In the genomic region with DNA sequence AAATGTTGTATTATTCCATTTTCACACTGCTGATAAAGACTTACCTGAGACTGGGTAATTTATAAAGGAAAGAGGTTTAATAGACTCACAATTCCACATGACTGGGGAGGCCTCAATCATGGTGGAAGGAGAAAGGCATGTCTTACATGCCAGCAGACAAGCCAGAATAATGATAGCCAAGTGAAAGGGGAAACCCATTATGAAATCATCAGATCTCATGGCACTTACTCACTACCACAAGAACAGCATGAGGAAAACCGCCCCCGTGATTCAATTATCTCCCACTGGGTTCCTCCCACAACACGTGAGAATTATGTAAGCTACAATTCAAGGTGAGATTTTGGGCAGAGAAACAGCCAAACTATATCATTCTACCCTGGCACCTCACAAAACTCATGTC, we compare ENCODE assay signal across 18 cellular contexts.
DNase-seq lines count a peak whose midpoint lies in the region; ATAC-seq, FAIRE-seq and TF ChIP-seq lines count a peak whose summit lies in the region.
"Had no signal": no experiment of that assay in that cellular context is flagged by ENCODE, and none has a peak within 500 bp of the region (broad histone marks: within the 10 kb centered on the region; RNA-seq: fewer than 3 reads in every experiment).

No MANE protein-coding gene starts in this region.

- H3K4me1 Mint-ChIP-seq in activated CD4-positive, alpha-beta memory T cell treated with anti-CD3 and anti-CD28 coated beads for 36 hours (ENCODE audit: low read depth), result no peaks in the 10 kb centered on the region
- H3K4me1 Mint-ChIP-seq: B cell had no signal

- H3K36me3 ChIP-seq in GM12878 (ENCODE audit: control insufficient read depth in 2 of 2, insufficient read depth in 2 of 2, low read length in 1 of 2), result no peaks in the 10 kb centered on the region
- H3K36me3 ChIP-seq: adrenal gland, left lung had no signal

- H4K20me1 ChIP-seq in GM12878 (ENCODE audit: control insufficient read depth, insufficient read depth), result no peaks in the 10 kb centered on the region

- H3K36me3 Mint-ChIP-seq in activated CD4-positive, alpha-beta memory T cell treated with anti-CD3 and anti-CD28 coated beads for 36 hours, result no peaks in the 10 kb centered on the region

- RAD21 ChIA-PET in GM12878 (lab: Charles Lee; ENCODE audit: unreplicated experiment), result no interaction called here

- H3K4me1 ChIP-seq in GM12878 (ENCODE audit: control insufficient read depth, insufficient read depth, low read length), result no peaks in the 10 kb centered on the region
- H3K4me1 ChIP-seq: adrenal gland, left lung had no signal

- POLR2A ChIA-PET in GM12878 (lab: Charles Lee), result no interaction called here
- POLR2A ChIA-PET in activated CD4-positive, alpha-beta memory T cell treated with anti-CD3 and anti-CD28 coated beads for 36 hours (lab: Charles Lee), result no interaction called here

- no peak for TF ChIP-seq CTCF in AG09309 (IDR thresholded peaks at IDR 0.05; ENCODE audit: control insufficient read depth, insufficient read depth, low read depth, low read length, missing control alignments)
- TF ChIP-seq CTCF in GM12878 (IDR thresholded peaks at IDR 0.05 in 2 of 3, conservative IDR thresholded peaks at IDR 0.05 in 1 of 3; ENCODE audit: control insufficient read depth in 2 of 3, extremely low read depth in 1 of 3, insufficient read depth in 1 of 3, low read depth in 3 of 3, low read length in 3 of 3), result no peak

- H3K4me2 ChIP-seq in GM12878 (ENCODE audit: control insufficient read depth, insufficient read depth), result no peak overlapping the region

- H3K79me2 ChIP-seq in GM12878 (ENCODE audit: control insufficient read depth, insufficient read depth, low read length), result no peaks in the 10 kb centered on the region

- no peak for TF ChIP-seq EP300 in GM12878 (IDR thresholded peaks at IDR 0.05; ENCODE audit: borderline replicate concordance in 1 of 2, control insufficient read depth in 1 of 2, low read depth in 2 of 2, low read length in 2 of 2)

- CTCF ChIA-PET in GM12878 (lab: Yijun Ruan, JAX), result interaction anchor here (0.6 kb wide), 1 partner anchor 8 kb away, joined by 3 read pairs; no protein-coding TSS in a partner anchor
- CTCF ChIA-PET in activated CD4-positive, alpha-beta memory T cell treated with anti-CD3 and anti-CD28 coated beads for 36 hours (lab: Charles Lee), result no interaction called here

- WGBS in GM12878 (ENCODE audit: insufficient coverage, insufficient replicate concordance, low lambda C conversion rate, missing lambda C conversion rate), result 22% methylated on average over 3 of the region's 3 CpGs

- FAIRE-seq in GM12878 (lab: Jason Lieb, UNC), result no peak
- FAIRE-seq: GM18507, GM19239 had no signal

- no peak overlapping the region for H3K27ac ChIP-seq in GM12878 (ENCODE audit: control insufficient read depth, insufficient read depth)
- H3K27ac ChIP-seq: adrenal gland, left lung had no signal

- no peak overlapping the region for H3K4me3 Mint-ChIP-seq in activated CD4-positive, alpha-beta memory T cell treated with anti-CD3 and anti-CD28 coated beads for 36 hours
- H3K4me3 Mint-ChIP-seq: B cell; stimulated activated naive CD8-positive, alpha-beta T cell treated with anti-CD3 and anti-CD28 coated beads, Interleukin-15, Interleukin-2, amounts not matched to agents 100 ng/mL and 50 ng/mL, for 24 hours had no signal

- no peak for TF ChIP-seq POLR2A in GM12878 (IDR thresholded peaks at IDR 0.05; ENCODE audit: low read depth, low read length)

- no peak overlapping the region for H3K9ac ChIP-seq in GM12878 (ENCODE audit: control insufficient read depth, insufficient read depth, low read length)

- ATAC-seq in GM12878, result peak; percentile 58
- ATAC-seq: esophagus mucosa, left lung had no signal

- no peak for TF ChIP-seq RAD21 in GM12878 (IDR thresholded peaks at IDR 0.05; ENCODE audit: insufficient read depth, low read depth, low read length)

- no peak overlapping the region for H3K27ac Mint-ChIP-seq in activated CD4-positive, alpha-beta memory T cell treated with anti-CD3 and anti-CD28 coated beads for 36 hours
- H3K27ac Mint-ChIP-seq: B cell; stimulated activated naive CD8-positive, alpha-beta T cell treated with anti-CD3 and anti-CD28 coated beads, Interleukin-15, Interleukin-2, amounts not matched to agents 100 ng/mL and 50 ng/mL, for 24 hours had no signal

- no peak overlapping the region for H2AFZ ChIP-seq in GM12878 (ENCODE audit: control insufficient read depth, low read depth, low read length)

- no peaks in the 10 kb centered on the region for H3K27me3 Mint-ChIP-seq in activated CD4-positive, alpha-beta memory T cell treated with anti-CD3 and anti-CD28 coated beads for 36 hours
- H3K27me3 Mint-ChIP-seq: B cell; stimulated activated naive CD8-positive, alpha-beta T cell treated with anti-CD3 and anti-CD28 coated beads, Interleukin-15, Interleukin-2, amounts not matched to agents 100 ng/mL and 50 ng/mL, for 24 hours had no signal

- intact Hi-C loops in GM12878 (cut with micrococcal nuclease; ENCODE audit: unreplicated experiment), result no loop called here
- intact Hi-C loops in activated CD4-positive, alpha-beta memory T cell treated with anti-CD3 and anti-CD28 coated beads for 36 hours (cut with micrococcal nuclease), result no loop called here

- no TSS peak for BruUV-seq in GM12878 (replicated peaks; lab: Mats Ljungman, UMichigan)

- peaks cover 26% of the 10 kb centered on the region for H3K9me3 Mint-ChIP-seq in activated CD4-positive, alpha-beta memory T cell treated with anti-CD3 and anti-CD28 coated beads for 36 hours

- H3K4me3 ChIP-seq in AG09309 (ENCODE audit: control insufficient read depth, low read depth, low read length) (no peak overlapping the region), GM12878 (no peak overlapping the region)
- H3K4me3 ChIP-seq: adrenal gland, left lung had no signal

- H3K27me3 ChIP-seq in GM12878 (replicated peaks in 1 of 2; ENCODE audit: control insufficient read depth in 2 of 2, insufficient read depth in 2 of 2, low read length in 1 of 2), result no peaks in the 10 kb centered on the region
- H3K27me3 ChIP-seq: adrenal gland, left lung had no signal

- SMC1A ChIA-PET in GM12878 (lab: Charles Lee; ENCODE audit: uncharacterized antibody, unreplicated experiment), result no interaction called here

- in situ Hi-C loops in GM12878 (cut with MboI), result no loop called here

- H3K9me3 ChIP-seq in GM12878 (replicated peaks; ENCODE audit: control insufficient read depth, insufficient read depth, low read length), result no peaks in the 10 kb centered on the region; the same call in 2 of the 3 replicates
- H3K9me3 ChIP-seq: adrenal gland had no signal

- DNase-seq in AG09309 (ENCODE audit: low read depth) (peak; percentile 49), M059J (ENCODE audit: low read depth) (peak; percentile 65), GM12878 (ENCODE audit: low read depth, low spot score) (no peak), iris pigment epithelial cell (ENCODE audit: low read depth) (peak; percentile 73), AG20443 (ENCODE audit: low spot score) (no peak), NOMO-1 (lab: John Stamatoyannopoulos, UW; ENCODE audit: unreplicated experiment in 2 of 2) (no peak), HUDEP-2 (lab: John Stamatoyannopoulos, UW; ENCODE audit: unreplicated experiment in 76 of 76) (no peak)
- no peak for DNase-seq in activated CD4-positive, alpha-beta memory T cell treated with anti-CD3 and anti-CD28 coated beads for 36 hours
- DNase-seq: adrenal gland, KG1, left lung, NCI-H146, NCI-H345 had no signal

TF ChIP-seq in GM12878, 131 proteins besides CTCF, POLR2A, EP300 and RAD21 (continues in another document):
- TF ChIP-seq YY1 (IDR thresholded peaks at IDR 0.05; ENCODE audit: low read depth, low read length) (no peak), NKRF (conservative IDR thresholded peaks at IDR 0.05) (no peak), NBN (IDR thresholded peaks at IDR 0.05) (no peak), BRCA1 (IDR thresholded peaks at IDR 0.05; ENCODE audit: low read depth, low read length) (no peak)
- TF ChIP-seq, protein P1, sequence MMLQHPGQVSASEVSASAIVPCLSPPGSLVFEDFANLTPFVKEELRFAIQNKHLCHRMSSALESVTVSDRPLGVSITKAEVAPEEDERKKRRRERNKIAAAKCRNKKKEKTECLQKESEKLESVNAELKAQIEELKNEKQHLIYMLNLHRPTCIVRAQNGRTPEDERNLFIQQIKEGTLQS (IDR thresholded peaks at IDR 0.05; ENCODE audit: borderline replicate concordance, extremely low read depth, low read depth, low read length), result no peak

Comparison
In these comparisons a context has a peak if more than half of its experiments do, and no peak if none do; other contexts are left out.
1. DNase-seq: peak in AG09309 (single experiment), M059J (single experiment) and iris pigment epithelial cell (single experiment); none in GM12878 (single experiment), AG20443 (single experiment), activated CD4-positive, alpha-beta memory T cell treated with anti-CD3 and anti-CD28 coated beads for 36 hours (single experiment), NOMO-1 (0 of 2) and HUDEP-2 (0 of 76).